Comparison of ENCODE assay signal across 12 cellular contexts in genomic region chr6:167858086-167858591, GRCh38. TPM values are rescaled to one million over a fixed set of nuclear protein-coding genes. Genes with fewer than 3 reads are reported as not detected.
DNase-seq lines count a peak whose midpoint lies in the region; ATAC-seq, FAIRE-seq and TF ChIP-seq lines count a peak whose summit lies in the region.
"Had no signal": no experiment of that assay in that cellular context is flagged by ENCODE, and none has a peak within 500 bp of the region (broad histone marks: within the 10 kb centered on the region; RNA-seq: fewer than 3 reads in every experiment).

No MANE protein-coding gene starts in this region.

- no peaks in the 10 kb centered on the region for H3K27me3 ChIP-seq in foreskin keratinocyte
- H3K27me3 ChIP-seq in trophoblast cell (ENCODE audit: insufficient read depth, low read length): no peaks in the 10 kb centered on the region
- H3K27me3 ChIP-seq: colonic mucosa had no signal

- H3K9me3 ChIP-seq in trophoblast cell (ENCODE audit: insufficient read depth, low read depth, low read length): no peaks in the 10 kb centered on the region
- H3K9me3 ChIP-seq: colonic mucosa had no signal

- H2AFZ ChIP-seq in trophoblast cell (ENCODE audit: insufficient read depth, low read length, poor library complexity): no peak overlapping the region

- H3K27ac ChIP-seq in foreskin keratinocyte (peak overlapping the region; percentile 90), trophoblast cell (ENCODE audit: low read depth, low read length) (peak overlapping the region; percentile 71)
- H3K27ac ChIP-seq: colonic mucosa, HL-60 had no signal

- no peak for TF ChIP-seq CTCF in foreskin keratinocyte (conservative IDR thresholded peaks at IDR 0.05)

- H2BK120ac ChIP-seq in trophoblast cell (ENCODE audit: insufficient read depth, low read length, poor library complexity): no peak overlapping the region

- H3K9ac ChIP-seq in trophoblast cell (ENCODE audit: low read length): no peak overlapping the region

- H3K79me2 ChIP-seq in trophoblast cell (ENCODE audit: control insufficient read depth, insufficient read depth, low read length, poor library complexity): peaks cover 4% of the 10 kb centered on the region

- FAIRE-seq in frontal cortex (lab: Jason Lieb, UNC): no peak

- H2BK5ac ChIP-seq in trophoblast cell (ENCODE audit: low read depth, low read length, poor library complexity): peak overlapping the region; percentile 49

- H3K23ac ChIP-seq in trophoblast cell (ENCODE audit: low read length): no peak overlapping the region

- no peak overlapping the region for H4K8ac ChIP-seq in trophoblast cell (ENCODE audit: low read depth, low read length)

- H3K4me2 ChIP-seq in trophoblast cell (ENCODE audit: low read length): no peak overlapping the region

- peak; percentile 20 for DNase-seq in G401 (ENCODE audit: low spot score)
- DNase-seq in foreskin keratinocyte: no peak
- DNase-seq in trophoblast cell: no peak
- no peak for DNase-seq in NCI-H524 (lab: John Stamatoyannopoulos, UW)
- DNase-seq in frontal cortex (ENCODE audit: low spot score in 2 of 2): no peak
- DNase-seq in activated naive CD4-positive, alpha-beta T cell treated with Interleukin-2 at 50 U/mL for 16 hours: no peak
- DNase-seq: colonic mucosa; GDM1; NK-92 treated with Interleukin-12 subunit alpha and Interleukin-12 subunit beta, amount 100 ng/mL, for 24 hours had no signal

- H3K4me3 ChIP-seq in trophoblast cell (ENCODE audit: low read depth, low read length): no peak overlapping the region
- H3K4me3 ChIP-seq: colonic mucosa had no signal

- H2AK5ac ChIP-seq in trophoblast cell (ENCODE audit: low read length): no peak overlapping the region

- no peak overlapping the region for H3K18ac ChIP-seq in trophoblast cell (ENCODE audit: low read length)

- peak; percentile 59 for ATAC-seq in SK-N-SH treated with all-trans-retinoic acid at 6 μM for 48 hours
- no peak for ATAC-seq in foreskin keratinocyte
- ATAC-seq in HG02938 (IDR thresholded peaks at IDR 0.05; ENCODE audit: unreplicated experiment): no peak

- no peak overlapping the region for H4K12ac ChIP-seq in trophoblast cell (ENCODE audit: low read depth, low read length)

- H3K4ac ChIP-seq in trophoblast cell (ENCODE audit: low read depth, low read length): peak overlapping the region; percentile 55

- H3K79me1 ChIP-seq in trophoblast cell (ENCODE audit: low read length): no peaks in the 10 kb centered on the region

- in situ Hi-C loops in G401 (cut with HindIII; ENCODE audit: low sequenced_read_pairs): no loop called here

- H3K14ac ChIP-seq in trophoblast cell (ENCODE audit: low read length): no peak overlapping the region

- H2BK12ac ChIP-seq in trophoblast cell (ENCODE audit: low read length): no peak overlapping the region

- no peak overlapping the region for H4K91ac ChIP-seq in trophoblast cell (ENCODE audit: low read depth, low read length)

- no peaks in the 10 kb centered on the region for H3K36me3 ChIP-seq in trophoblast cell (ENCODE audit: control insufficient read depth in 1 of 2, insufficient read depth in 2 of 2, low read length in 2 of 2)
- H3K36me3 ChIP-seq: colonic mucosa had no signal

- WGBS in trophoblast cell (ENCODE audit: extremely low coverage, insufficient coverage, insufficient read length): no CpG with 5 or more reads among the region's 1 CpG

- H3K4me1 ChIP-seq in foreskin keratinocyte: peaks cover 35% of the 10 kb centered on the region
- peaks cover 5% of the 10 kb centered on the region in 2 experiments for H3K4me1 ChIP-seq in trophoblast cell (ENCODE audit: control insufficient read depth in 1 of 2, insufficient read depth in 2 of 2, low read length in 2 of 2)
- H3K4me1 ChIP-seq: colonic mucosa had no signal

TF ChIP-seq in SK-N-SH treated with all-trans-retinoic acid at 6 μM for 48 hours, 23 proteins besides CTCF, POLR2A, EP300 and RAD21:
- no peak for TF ChIP-seq GLIS3 (CRISPR knock-in tag; IDR thresholded peaks at IDR 0.05)
- TF ChIP-seq ZNF70 (CRISPR knock-in tag; IDR thresholded peaks at IDR 0.05): no peak
- TF ChIP-seq ARNTL (CRISPR knock-in tag; IDR thresholded peaks at IDR 0.05; ENCODE audit: borderline replicate concordance, low read depth): no peak
- no peak for TF ChIP-seq ESRRG (CRISPR knock-in tag; IDR thresholded peaks at IDR 0.05)
- no peak for TF ChIP-seq ZNF8 (CRISPR knock-in tag; IDR thresholded peaks at IDR 0.05)
- TF ChIP-seq CSRNP3 (CRISPR knock-in tag; IDR thresholded peaks at IDR 0.05): no peak
- TF ChIP-seq OSR1 (CRISPR knock-in tag; IDR thresholded peaks at IDR 0.05): no peak
- no peak for TF ChIP-seq PATZ1 (CRISPR knock-in tag; IDR thresholded peaks at IDR 0.05; ENCODE audit: borderline replicate concordance)
- no peak for TF ChIP-seq RARB (CRISPR knock-in tag; IDR thresholded peaks at IDR 0.05)
- TF ChIP-seq PPARA (CRISPR knock-in tag; IDR thresholded peaks at IDR 0.05; ENCODE audit: borderline replicate concordance): no peak
- TF ChIP-seq ZFP3 (CRISPR knock-in tag; IDR thresholded peaks at IDR 0.05): no peak
- no peak for TF ChIP-seq BACH2 (CRISPR knock-in tag; IDR thresholded peaks at IDR 0.05; ENCODE audit: borderline replicate concordance)
- TF ChIP-seq, protein P1, sequence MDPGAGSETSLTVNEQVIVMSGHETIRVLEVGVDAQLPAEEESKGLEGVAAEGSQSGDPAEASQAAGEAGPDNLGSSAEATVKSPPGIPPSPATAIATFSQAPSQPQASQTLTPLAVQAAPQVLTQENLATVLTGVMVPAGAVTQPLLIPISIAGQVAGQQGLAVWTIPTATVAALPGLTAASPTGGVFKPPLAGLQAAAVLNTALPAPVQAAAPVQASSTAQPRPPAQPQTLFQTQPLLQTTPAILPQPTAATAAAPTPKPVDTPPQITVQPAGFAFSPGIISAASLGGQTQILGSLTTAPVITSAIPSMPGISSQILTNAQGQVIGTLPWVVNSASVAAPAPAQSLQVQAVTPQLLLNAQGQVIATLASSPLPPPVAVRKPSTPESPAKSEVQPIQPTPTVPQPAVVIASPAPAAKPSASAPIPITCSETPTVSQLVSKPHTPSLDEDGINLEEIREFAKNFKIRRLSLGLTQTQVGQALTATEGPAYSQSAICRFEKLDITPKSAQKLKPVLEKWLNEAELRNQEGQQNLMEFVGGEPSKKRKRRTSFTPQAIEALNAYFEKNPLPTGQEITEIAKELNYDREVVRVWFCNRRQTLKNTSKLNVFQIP (CRISPR knock-in tag; IDR thresholded peaks at IDR 0.05; ENCODE audit: borderline replicate concordance, low read depth): no peak
- TF ChIP-seq CREB5 (CRISPR knock-in tag; IDR thresholded peaks at IDR 0.05; ENCODE audit: low read depth): no peak

RNA-seq across cellular contexts. Expression of gene AFDN, which starts 31.4 kb away (rescaled TPM):
- 11.9 and 13.8 TPM in 2 replicates for total RNA-seq in G401 (2014; rRNA removed; shearing (Covaris generic))
- total RNA-seq in foreskin keratinocyte: 64.6 and 73.1 TPM in 2 replicates
- polyA plus RNA-seq in foreskin keratinocyte: 7.6 and 10.1 TPM in 2 replicates
- polyA plus RNA-seq in trophoblast cell (2013): 195 and 197 TPM in 2 replicates
- 204 TPM for total RNA-seq in frontal cortex
